ENCODE assay signal across 33 cellular contexts in the genomic region with DNA sequence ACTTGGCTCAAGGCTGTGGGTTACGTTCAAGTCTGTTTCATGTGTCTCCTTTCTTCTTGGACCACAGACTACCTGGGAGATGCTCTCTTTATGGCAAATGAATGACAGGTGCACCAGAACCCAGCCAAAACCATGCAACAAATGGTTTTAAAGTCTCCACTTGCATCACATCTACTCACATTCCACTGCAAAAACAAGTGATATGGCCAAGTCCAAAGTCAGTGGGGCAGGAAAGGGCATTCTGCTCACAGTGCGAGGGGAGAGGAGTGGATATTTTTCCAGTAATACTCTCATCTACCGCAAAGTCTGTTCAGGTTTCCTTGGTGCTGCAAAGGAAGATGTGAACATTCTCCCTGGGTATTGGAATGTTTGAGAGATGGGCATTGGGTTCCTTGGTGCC.
"Had no signal": no experiment of that assay in that cellular context is flagged by ENCODE, and none has a peak within 500 bp of the region (broad histone marks: within the 10 kb centered on the region; RNA-seq: fewer than 3 reads in every experiment).

No MANE protein-coding gene starts in this region.

- H3K27ac ChIP-seq: adrenal gland, body of pancreas, brain microvascular endothelial cell, breast epithelium, VCaP had no signal

- H3K9me3 ChIP-seq: adrenal gland, body of pancreas had no signal

- ATAC-seq: activated CD8-positive, alpha-beta T cell treated with anti-CD3 and anti-CD28 coated beads for 36 hours; activated naive CD4-positive, alpha-beta T cell treated with anti-CD3 and anti-CD28 coated beads, Interleukin-2, amount 50 U/mL, for 72 hours; activated T-cell treated with anti-CD3 and anti-CD28 coated beads, Interleukin-2, amount 50 U/mL, for 4 hours; activated T-cell treated with anti-CD3 and anti-CD28 coated beads, Interleukin-2, amount 50 U/mL, for 72 hours; activated T-helper 17 cell treated with anti-CD3 and anti-CD28 coated beads, Interleukin-2, amount 50 U/mL, for 72 hours; body of pancreas had no signal

- DNase-seq: activated B cell treated with CpG ODN at 0.5 μM for 24 hours; activated CD4-positive, alpha-beta memory T cell treated with anti-CD3 and anti-CD28 coated beads for 36 hours; activated CD4-positive, alpha-beta T cell treated with anti-CD3 and anti-CD28 coated beads for 4 hours; activated CD4-positive, alpha-beta T cell treated with anti-CD3 and anti-CD28 coated beads, Interleukin-2, amount 10 ng/mL, durations not matched to agents 24 days and 14 days; activated CD4-positive, alpha-beta T cell treated with anti-CD3 and anti-CD28 coated beads, Interleukin-2, amount 50 U/mL, for 1 hour; activated CD4-positive, alpha-beta T cell treated with anti-CD3 and anti-CD28 coated beads, Interleukin-2, amount 50 U/mL, for 4 hours; activated CD4-positive, CD25-positive, alpha-beta regulatory T cell treated with anti-CD3 and anti-CD28 coated beads, Interleukin-2, amount 50 U/mL, for 72 hours; activated CD8-positive, alpha-beta memory T cell treated with anti-CD3 and anti-CD28 coated beads, Interleukin-2, amount 50 U/mL, for 4 hours; activated CD8-positive, alpha-beta T cell treated with anti-CD3 and anti-CD28 coated beads for 36 hours; activated effector memory CD4-positive, alpha-beta T cell treated with anti-CD3 and anti-CD28 coated beads, Interleukin-2, amount 50 U/mL, for 16 hours; activated gamma-delta T cell treated with Interleukin-2 at 50 U/mL for 16 hours; activated naive CD4-positive, alpha-beta T cell; activated naive CD4-positive, alpha-beta T cell treated with anti-CD3 and anti-CD28 coated beads for 36 hours; activated naive CD4-positive, alpha-beta T cell treated with anti-CD3 and anti-CD28 coated beads, Interleukin-2, amount 50 U/mL, for 16 hours; activated naive CD8-positive, alpha-beta T cell treated with anti-CD3 and anti-CD28 coated beads for 36 hours; activated T-cell treated with anti-CD3 and anti-CD28 coated beads for 4 hours; activated T-cell treated with anti-CD3 and anti-CD28 coated beads, Interleukin-2, amount 50 U/mL, for 1 hour; activated T-cell treated with anti-CD3 and anti-CD28 coated beads, Interleukin-2, amount 50 U/mL, for 4 hours; activated T-cell treated with anti-CD3 and anti-CD28 coated beads, Interleukin-2, amount 50 U/mL, for 72 hours; adrenal gland; amniotic stem cell; aorta; body of pancreas; brain microvascular endothelial cell; central memory CD4-positive, alpha-beta T cell; SW 1271; T-helper 1 cell; T-helper 2 cell; T-helper 9 cell had no signal

- H3K4me1 ChIP-seq: breast epithelium had no signal

- H3K36me3 ChIP-seq: adrenal gland, brain microvascular endothelial cell, breast epithelium had no signal

- H3K27me3 ChIP-seq: adrenal gland, body of pancreas, brain microvascular endothelial cell, breast epithelium had no signal

- H3K4me3 ChIP-seq: adrenal gland, body of pancreas, breast epithelium had no signal
